In the genomic region with DNA sequence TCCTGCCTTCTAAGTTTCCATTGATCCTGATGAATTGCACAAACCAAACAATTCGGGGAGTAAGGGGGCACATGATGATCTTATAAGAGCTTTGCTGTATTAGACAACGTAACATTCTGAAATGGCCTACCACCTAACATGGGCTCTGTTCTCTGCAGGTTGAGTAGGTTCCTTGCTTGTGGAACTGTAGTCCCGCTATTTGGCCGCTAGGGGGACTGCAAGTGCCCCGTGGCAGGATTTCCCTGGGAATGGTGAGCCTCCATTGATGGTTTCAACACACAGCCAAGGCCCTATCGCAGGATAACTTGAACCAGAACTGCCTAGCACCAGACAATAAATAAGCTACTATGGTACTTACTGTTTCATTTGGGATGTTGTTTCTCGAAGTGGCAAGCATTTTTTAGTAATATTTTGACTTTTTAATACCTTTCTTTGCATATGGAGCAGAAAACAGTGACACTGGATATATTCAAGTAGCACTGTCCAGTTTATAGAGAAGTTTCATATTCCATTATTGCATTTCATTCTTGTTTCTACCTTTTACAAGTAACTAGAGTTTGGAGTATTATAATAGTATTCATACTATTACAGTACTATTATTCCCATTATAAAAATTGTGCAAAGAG, we compare ENCODE assay signal across 8 cellular contexts. TPM values are rescaled to one million over a fixed set of nuclear protein-coding genes. Genes with fewer than 3 reads are reported as not detected.
DNase-seq lines count a peak whose midpoint lies in the region; ATAC-seq and TF ChIP-seq lines count a peak whose summit lies in the region.

No MANE protein-coding gene starts in this region.

- H3K36me3 Mint-ChIP-seq in endodermal cell (ENCODE audit: low read depth) = no peaks in the 10 kb centered on the region
- H3K36me3 Mint-ChIP-seq in osteocyte (ENCODE audit: unreplicated experiment) = no peaks in the 10 kb centered on the region

- TF ChIP-seq CTCF in NB4 (IDR thresholded peaks at IDR 0.05; ENCODE audit: low read depth, low read length) = peak; percentile 70
- peak; percentile 81 for TF ChIP-seq CTCF in endodermal cell (conservative IDR thresholded peaks at IDR 0.05)
- peak; percentile 58 for TF ChIP-seq CTCF in osteocyte (IDR thresholded peaks at IDR 0.05)

- no peak overlapping the region for H3K9ac ChIP-seq in endodermal cell (ENCODE audit: extremely low read depth, low read length, poor library complexity, severe bottlenecking)

- H3K4me3 ChIP-seq in NB4 (ENCODE audit: low read depth, low read length) = no peak overlapping the region
- no peak overlapping the region for H3K4me3 ChIP-seq in endodermal cell (ENCODE audit: low read length)

- H3K4me3 Mint-ChIP-seq in endodermal cell = no peak overlapping the region
- H3K4me3 Mint-ChIP-seq in osteocyte (ENCODE audit: unreplicated experiment) = no peak overlapping the region

- H3K27me3 ChIP-seq in endodermal cell (ENCODE audit: control insufficient read depth, insufficient read depth, low read length, poor library complexity, severe bottlenecking) = no peaks in the 10 kb centered on the region

- WGBS in endodermal cell (ENCODE audit: insufficient coverage in 1 of 2, insufficient read length in 1 of 2), 2 experiments = 47% methylated on average over 7 of the region's 7 CpGs; no CpG with 5 or more reads in 1 of the 2 experiments

- H3K27ac Mint-ChIP-seq in endodermal cell (no peak overlapping the region), osteocyte (ENCODE audit: unreplicated experiment) (no peak overlapping the region)

- no peaks in the 10 kb centered on the region for H3K4me1 Mint-ChIP-seq in endodermal cell
- no peaks in the 10 kb centered on the region for H3K4me1 Mint-ChIP-seq in osteocyte (ENCODE audit: unreplicated experiment)

- peaks cover 36% of the 10 kb centered on the region for H3K9me3 Mint-ChIP-seq in endodermal cell
- H3K9me3 Mint-ChIP-seq in osteocyte (ENCODE audit: unreplicated experiment) = peaks cover 21% of the 10 kb centered on the region

- ATAC-seq in GM18861 (IDR thresholded peaks at IDR 0.05; ENCODE audit: unreplicated experiment) (peak; percentile 66), GM19467 (IDR thresholded peaks at IDR 0.05; ENCODE audit: unreplicated experiment) (no peak)

- TF ChIP-seq POLR2A in NB4 (IDR thresholded peaks at IDR 0.05; ENCODE audit: extremely low read depth, insufficient read length) = no peak

- peak; percentile 6 to 12 for DNase-seq in AML-193 (lab: John Stamatoyannopoulos, UW)
- peak; percentile 49 for DNase-seq in NB4 (ENCODE audit: low read depth)
- DNase-seq in endodermal cell = peak; percentile 69
- no peak for DNase-seq in osteocyte (ENCODE audit: extremely low spot score, unreplicated experiment)
- no peak for DNase-seq in occipital lobe (lab: John Stamatoyannopoulos, UW)
- DNase-seq in kidney glomerular epithelial cell (lab: John Stamatoyannopoulos, UW) = no peak

- H3K9me3 ChIP-seq in endodermal cell (ENCODE audit: control insufficient read depth, low read length) = peaks cover 6% of the 10 kb centered on the region

- no peak overlapping the region for H3K27ac ChIP-seq in endodermal cell (ENCODE audit: low read depth, low read length)

- H3K4me1 ChIP-seq in endodermal cell (ENCODE audit: control insufficient read depth, insufficient read depth, low read length) = no peaks in the 10 kb centered on the region

- H3K27me3 Mint-ChIP-seq in endodermal cell (ENCODE audit: insufficient read depth) (no peaks in the 10 kb centered on the region), osteocyte (ENCODE audit: unreplicated experiment) (no peaks in the 10 kb centered on the region)

- no peaks in the 10 kb centered on the region for H3K36me3 ChIP-seq in endodermal cell (ENCODE audit: control insufficient read depth, insufficient read depth, low read length)

RNA-seq across cellular contexts. Expression of a gene that starts 11.9 kb away (rescaled TPM):
- total RNA-seq in endodermal cell (1 to 10 TPM; 1.5 to 2.2 TPM), osteocyte (10.2 and 10.4 TPM in 2 replicates), occipital lobe (0.62 TPM)
- polyA plus RNA-seq in endodermal cell (2013, experiment 1 of 2) = 3.4 TPM
- 3.3 TPM for polyA plus RNA-seq in endodermal cell (2013, experiment 2 of 2)

Comparison
In these comparisons a context has a peak if more than half of its experiments do, and no peak if none do; other contexts are left out.
1. DNase-seq: peak in AML-193 (2 of 2), NB4 (single experiment) and endodermal cell (single experiment); none in osteocyte (single experiment), occipital lobe (single experiment) and kidney glomerular epithelial cell (single experiment).
2. Peak in every context shown above with its lines, with median percentiles within 50 percentile points of each other: CTCF ChIP-seq.